Comparison of ENCODE assay signal across 8 cellular contexts in genomic region chr3:45664558-45664957, GRCh38. TPM values are rescaled to one million over a fixed set of nuclear protein-coding genes. Genes with fewer than 3 reads are reported as not detected.
DNase-seq lines count a peak whose midpoint lies in the region; ATAC-seq and TF ChIP-seq lines count a peak whose summit lies in the region.

No MANE protein-coding gene starts in this region.

- no peaks in the 10 kb centered on the region for H3K27me3 ChIP-seq in PC-9 (ENCODE audit: insufficient read depth, low read depth)

- H3K9me3 ChIP-seq in PC-9 (ENCODE audit: insufficient read depth, low read depth) = no peaks in the 10 kb centered on the region

- H3K27ac ChIP-seq in PC-9 = no peak overlapping the region

- CTCF ChIA-PET in PC-9 (lab: Charles Lee) = no interaction called here

- H3K4me1 ChIP-seq in PC-9 (replicated peaks; ENCODE audit: insufficient read depth) = peaks cover 14% of the 10 kb centered on the region; the same call in 1 of the 2 replicates

- H3K79me2 ChIP-seq in PC-9 (ENCODE audit: low read depth) = peaks cover 16% of the 10 kb centered on the region

- H4K20me1 ChIP-seq in PC-9 (ENCODE audit: insufficient read depth) = no peaks in the 10 kb centered on the region; the same call in 1 of the 2 replicates

- no peaks in the 10 kb centered on the region for H3K9me2 ChIP-seq in PC-9 (ENCODE audit: insufficient read depth)

- TF ChIP-seq CTCF in PC-9 (conservative IDR thresholded peaks at IDR 0.05) = no peak

- intact Hi-C loops in Right ventricle myocardium superior (cut with DNase I) = no loop called here
- intact Hi-C loops in PC-9 (cut with micrococcal nuclease; ENCODE audit: unreplicated experiment) = no loop called here

- no peak overlapping the region for H3K4me3 ChIP-seq in PC-9

- H2AFZ ChIP-seq in PC-9 = no peak overlapping the region

- no peak overlapping the region for H3K4me2 ChIP-seq in PC-9

- peak; percentile 53 for DNase-seq in activated CD8-positive, alpha-beta memory T cell treated with anti-CD3 and anti-CD28 coated beads, Interleukin-2, amount 50 U/mL, for 1 hour (ENCODE audit: extremely low read depth)
- no peak for DNase-seq in Right ventricle myocardium superior
- peak; percentile 46 to 57 (median 48) for DNase-seq in stimulated activated CD4-positive, alpha-beta T cell treated with anti-CD3 and anti-CD28 coated beads, TNF-alpha, amount 100 ng/mL, for 48 hours (ENCODE audit: low read depth in 3 of 3)
- DNase-seq in inferior parietal cortex (ENCODE audit: extremely low spot score) = no peak
- DNase-seq in PC-9 = no peak
- DNase-seq in D341Med (ENCODE audit: low spot score) = no peak

- BruUV-seq in PC-9 (replicated peaks; lab: Mats Ljungman, UMichigan) = no TSS peak

- POLR2A ChIA-PET in PC-9 (lab: Charles Lee; ENCODE audit: unreplicated experiment) = no interaction called here

- peaks cover 40% of the 10 kb centered on the region for H3F3A ChIP-seq in PC-9 (ENCODE audit: insufficient read depth, low read depth)

- H3K36me3 ChIP-seq in PC-9 (ENCODE audit: low read depth) = 0 out of 2 replicates have a peak, but pooled peaks cover 9% of the 10 kb centered on the region

- peak; percentile 82 for ATAC-seq in GM19397 (IDR thresholded peaks at IDR 0.05; ENCODE audit: unreplicated experiment)
- peak; percentile 67 for ATAC-seq in HG03521 (IDR thresholded peaks at IDR 0.05; ENCODE audit: unreplicated experiment)
- peak; percentile 36 for ATAC-seq in Right ventricle myocardium superior (ENCODE audit: poor library complexity)

RNA-seq across cellular contexts. Expression of gene SACM1L, which starts 24.6 kb away (rescaled TPM):
- total RNA-seq in Right ventricle myocardium superior = 27.5 TPM
- total RNA-seq in PC-9 (2021) = 29.9 and 33.9 TPM in 2 replicates

Comparison
In these comparisons a context has a peak if more than half of its experiments do, and no peak if none do; other contexts are left out.
1. DNase-seq: peak in activated CD8-positive, alpha-beta memory T cell treated with anti-CD3 and anti-CD28 coated beads, Interleukin-2, amount 50 U/mL, for 1 hour (single experiment) and stimulated activated CD4-positive, alpha-beta T cell treated with anti-CD3 and anti-CD28 coated beads, TNF-alpha, amount 100 ng/mL, for 48 hours (3 of 3); none in Right ventricle myocardium superior (single experiment), inferior parietal cortex (single experiment), PC-9 (0 of 2) and D341Med (single experiment).
2. Peak in every context shown above with its lines, with median percentiles within 50 percentile points of each other: ATAC-seq.